Comparison of ENCODE assay signal across 25 cellular contexts in genomic region chr3:193641376-193641775, GRCh38.
"Had no signal": no experiment of that assay in that cellular context is flagged by ENCODE, and none has a peak within 500 bp of the region (broad histone marks: within the 10 kb centered on the region; RNA-seq: fewer than 3 reads in every experiment).

No MANE protein-coding gene starts in this region.

- H3K9me3 ChIP-seq: left ventricle myocardium inferior, lower lobe of right lung, psoas muscle, right lobe of liver, suprapubic skin, transverse colon, upper lobe of right lung, uterus had no signal

- H3K4me1 ChIP-seq: lower lobe of right lung, psoas muscle, right lobe of liver, suprapubic skin, transverse colon, upper lobe of right lung, uterus had no signal

- DNase-seq: cortex of kidney; dorsolateral prefrontal cortex; effector CD4-positive, alpha-beta T cell; hypothalamus; immature natural killer cell; islet precursor cell; kidney glomerular epithelial cell; left colon; left ventricle myocardium inferior; lower lobe of right lung; naive thymus-derived CD8-positive, alpha-beta T cell; nephron progenitor cell; nucleus accumbens; psoas muscle; retina; right lobe of liver; small intestine; stimulated activated CD4-positive, alpha-beta T cell treated with anti-CD3 and anti-CD28 coated beads, Interleukin-15, amount 100 ng/mL, for 24 hours; stimulated activated CD4-positive, alpha-beta T cell treated with anti-CD3 and anti-CD28 coated beads, Interleukin-2, amount 100 ng/mL, for 48 hours; stimulated activated naive B cell treated with anti-CD40 and anti-IgM and Interleukin-4, amounts not matched to agents 10 μg/mL and 1 μg/mL and 100 μg/mL, for 72 hours; stimulated activated naive CD8-positive, alpha-beta T cell treated with anti-CD3 and anti-CD28 coated beads, Interleukin-15, amount 100 ng/mL, for 72 hours; transverse colon; upper lobe of right lung; uterus had no signal

- H3K27ac ChIP-seq: dorsolateral prefrontal cortex, left ventricle myocardium inferior, lower lobe of right lung, psoas muscle, right lobe of liver, suprapubic skin, transverse colon, upper lobe of right lung had no signal

- H3K36me3 ChIP-seq: uterus had no signal

- H3K27me3 ChIP-seq: dorsolateral prefrontal cortex, right lobe of liver, suprapubic skin, transverse colon, upper lobe of right lung, uterus had no signal

- ATAC-seq: left colon; lower lobe of right lung; naive thymus-derived CD8-positive, alpha-beta T cell; psoas muscle; right lobe of liver; stimulated activated naive B cell treated with anti-CD40 and anti-IgM and Interleukin-4, amounts not matched to agents 10 μg/mL and 1 μg/mL and 100 μg/mL, for 72 hours; stimulated activated naive CD8-positive, alpha-beta T cell treated with anti-CD3 and anti-CD28 coated beads, Interleukin-15, amount 100 ng/mL, for 72 hours; upper lobe of right lung had no signal

- H3K4me3 ChIP-seq: dorsolateral prefrontal cortex, left ventricle myocardium inferior, lower lobe of right lung, psoas muscle, right lobe of liver, suprapubic skin, transverse colon, upper lobe of right lung, uterus had no signal
